ENCODE assay signal across 23 cellular contexts in the genomic region with DNA sequence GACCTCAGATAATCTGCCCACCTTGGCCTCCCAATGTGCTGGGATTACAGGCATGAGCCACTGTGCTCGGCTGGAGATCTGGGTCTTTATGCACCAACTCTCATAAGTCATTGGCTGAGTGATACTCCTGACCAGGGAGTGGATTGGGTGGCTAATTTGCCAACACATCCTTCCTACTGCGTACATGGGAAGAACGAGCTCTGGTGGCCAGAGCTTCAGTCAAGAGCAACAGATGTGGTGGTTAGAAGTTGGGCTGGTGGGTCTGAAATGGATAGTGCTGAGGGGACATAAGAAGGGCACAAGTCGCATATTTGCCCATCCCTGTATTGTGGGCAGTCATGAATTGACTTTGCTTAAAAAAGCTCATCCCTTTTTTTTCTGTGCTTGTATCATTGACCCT.
"Had no signal": no experiment of that assay in that cellular context is flagged by ENCODE, and none has a peak within 500 bp of the region (broad histone marks: within the 10 kb centered on the region; RNA-seq: fewer than 3 reads in every experiment).

No MANE protein-coding gene starts in this region.

- H3K9me3 Mint-ChIP-seq: natural killer cell treated with Interleukin-12 subunit alpha and Interleukin-12 subunit beta and Interleukin-15 and Interleukin-18, amount 100 ng/mL, for 72 hours; neural crest cell had no signal

- H3K4me3 ChIP-seq: dorsolateral prefrontal cortex, heart right ventricle, lung, prostate gland, right atrium auricular region, spleen, transverse colon, upper lobe of right lung, uterus had no signal

- H3K9me3 ChIP-seq: heart right ventricle, prostate gland, right atrium auricular region, spleen, transverse colon, upper lobe of right lung, uterus had no signal

- H3K4me3 Mint-ChIP-seq: memory B cell; naive B cell; natural killer cell treated with Interleukin-12 subunit alpha and Interleukin-12 subunit beta and Interleukin-15 and Interleukin-18, amount 100 ng/mL, for 72 hours; neural crest cell; stimulated activated memory B cell treated with anti-CD40 and anti-IgM and Interleukin-4, amounts not matched to agents 10 μg/mL and 1 μg/mL and 100 μg/mL, for 72 hours had no signal

- H3K27ac ChIP-seq: dorsolateral prefrontal cortex, foreskin keratinocyte, heart right ventricle, prostate gland, right atrium auricular region, spleen had no signal

- H3K36me3 Mint-ChIP-seq: natural killer cell treated with Interleukin-12 subunit alpha and Interleukin-12 subunit beta and Interleukin-15 and Interleukin-18, amount 100 ng/mL, for 72 hours; stimulated activated memory B cell treated with anti-CD40 and anti-IgM and Interleukin-4, amounts not matched to agents 10 μg/mL and 1 μg/mL and 100 μg/mL, for 72 hours had no signal

- DNase-seq: cerebellar nuclear complex; cortex of kidney; dorsolateral prefrontal cortex; effector CD4-positive, alpha-beta T cell; foreskin keratinocyte; glutamatergic neuron; heart right ventricle; hippocampal formation; left ventricle myocardium superior; naive B cell; spleen; stimulated activated CD4-positive, alpha-beta T cell treated with anti-CD3 and anti-CD28 coated beads, Interleukin-4, amount 100 ng/mL, for 4 hours; stimulated activated naive CD8-positive, alpha-beta T cell treated with anti-CD3 and anti-CD28 coated beads, Interleukin-15, Interleukin-2, amounts not matched to agents 100 U/mL and 50 U/mL, for 24 hours; transverse colon; upper lobe of right lung; uterus had no signal

- H3K27ac Mint-ChIP-seq: memory B cell; naive B cell; natural killer cell treated with Interleukin-12 subunit alpha and Interleukin-12 subunit beta and Interleukin-15 and Interleukin-18, amount 100 ng/mL, for 72 hours; stimulated activated memory B cell treated with anti-CD40 and anti-IgM and Interleukin-4, amounts not matched to agents 10 μg/mL and 1 μg/mL and 100 μg/mL, for 72 hours had no signal

- H3K4me1 Mint-ChIP-seq: memory B cell; naive B cell; neural crest cell; stimulated activated memory B cell treated with anti-CD40 and anti-IgM and Interleukin-4, amounts not matched to agents 10 μg/mL and 1 μg/mL and 100 μg/mL, for 72 hours had no signal

- H3K36me3 ChIP-seq: heart right ventricle, prostate gland, right atrium auricular region, spleen, transverse colon, upper lobe of right lung, uterus had no signal

- H3K27me3 ChIP-seq: dorsolateral prefrontal cortex, foreskin keratinocyte, heart right ventricle, right atrium auricular region, transverse colon, upper lobe of right lung, uterus had no signal

- H3K4me1 ChIP-seq: prostate gland, uterus had no signal
